In the genomic region with DNA sequence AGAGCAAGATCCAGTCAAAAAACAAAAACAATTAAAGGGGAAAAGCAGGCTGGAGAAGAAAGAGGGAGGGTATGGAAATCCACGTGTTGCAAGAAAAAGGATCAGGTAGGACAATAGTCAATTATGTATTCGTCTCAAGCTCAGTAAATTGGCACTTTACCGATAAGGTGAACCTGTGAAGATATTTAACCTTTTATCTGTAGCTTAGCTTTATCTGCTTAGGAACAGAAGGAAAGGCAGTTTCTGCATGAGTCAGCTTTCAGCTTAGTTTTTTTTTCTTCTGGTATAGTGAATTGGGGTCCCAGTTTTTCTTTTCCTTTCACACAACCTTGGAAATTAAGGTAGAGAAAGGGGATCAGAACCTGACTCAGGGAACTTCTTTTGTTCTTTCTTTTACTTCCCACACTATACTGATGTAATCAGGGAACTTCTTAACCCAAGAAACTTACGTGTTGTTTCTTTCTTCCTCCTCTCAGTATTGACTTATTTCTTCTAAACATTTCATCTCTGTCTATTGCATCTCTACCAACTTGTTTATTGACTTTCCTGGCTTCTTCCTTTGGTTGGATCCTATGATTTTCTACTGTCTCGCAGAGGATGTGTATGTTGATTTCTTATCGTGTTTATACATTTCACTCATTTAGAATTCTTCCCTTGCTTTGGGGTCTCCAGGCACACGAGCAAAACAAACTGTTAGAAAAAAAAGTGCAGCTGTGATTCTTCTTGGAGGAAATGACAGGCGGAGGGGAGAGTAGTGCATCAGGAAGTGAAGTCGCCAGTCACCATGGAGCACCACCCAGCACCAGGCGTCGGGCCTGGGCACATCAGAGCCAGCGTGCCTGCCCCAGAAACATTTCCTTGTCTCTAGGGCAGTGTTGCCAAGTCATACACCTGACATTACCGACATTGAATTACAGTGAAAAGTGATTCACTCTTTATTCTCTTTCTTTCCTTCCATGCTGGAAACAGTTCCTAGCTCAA, we compare ENCODE assay signal across 12 cellular contexts.
DNase-seq lines count a peak whose midpoint lies in the region; ATAC-seq and TF ChIP-seq lines count a peak whose summit lies in the region.
"Had no signal": no experiment of that assay in that cellular context is flagged by ENCODE, and none has a peak within 500 bp of the region (broad histone marks: within the 10 kb centered on the region; RNA-seq: fewer than 3 reads in every experiment).

No MANE protein-coding gene starts in this region.

- CTCF ChIA-PET in activated naive CD4-positive, alpha-beta T cell treated with anti-CD3 and anti-CD28 coated beads for 36 hours (lab: Charles Lee), result interaction anchor here (0.6 kb wide), 1 partner anchor 116 kb away, joined by 3 read pairs; no protein-coding TSS in a partner anchor
- CTCF ChIA-PET in activated B cell treated with CpG ODN at 0.5 μM for 24 hours (lab: Charles Lee), result no interaction called here

- H3K4me3 ChIP-seq in stomach (no peak overlapping the region), aorta (ENCODE audit: low read length in 2 of 2) (no peak overlapping the region)
- H3K4me3 ChIP-seq: dorsolateral prefrontal cortex had no signal

- POLR2A ChIA-PET in activated B cell treated with CpG ODN at 0.5 μM for 24 hours (lab: Charles Lee), result interaction anchor here (0.7 to 1.4 kb wide), 3 partner anchors 11 to 16 kb away, joined by 3 to 4 read pairs (median 3); no protein-coding TSS in a partner anchor

- H3K27me3 Mint-ChIP-seq in activated naive CD4-positive, alpha-beta T cell treated with anti-CD3 and anti-CD28 coated beads for 36 hours (ENCODE audit: low read depth), result no peaks in the 10 kb centered on the region
- no peaks in the 10 kb centered on the region for H3K27me3 Mint-ChIP-seq in activated B cell treated with CpG ODN at 0.5 μM for 24 hours
- H3K27me3 Mint-ChIP-seq: activated naive CD4-positive, alpha-beta T cell treated with anti-CD3 and anti-CD28 coated beads, Interleukin-2, amount 50 U/mL, for 24 hours had no signal

- H3K27ac Mint-ChIP-seq in activated naive CD4-positive, alpha-beta T cell treated with anti-CD3 and anti-CD28 coated beads for 36 hours, result no peak overlapping the region
- peak overlapping the region; percentile 71 for H3K27ac Mint-ChIP-seq in activated B cell treated with CpG ODN at 0.5 μM for 24 hours
- H3K27ac Mint-ChIP-seq: activated naive CD4-positive, alpha-beta T cell treated with anti-CD3 and anti-CD28 coated beads, Interleukin-2, amount 50 U/mL, for 24 hours had no signal

- peak; percentile 20 for DNase-seq in activated naive CD4-positive, alpha-beta T cell treated with anti-CD3 and anti-CD28 coated beads for 36 hours
- no peak for DNase-seq in activated naive CD4-positive, alpha-beta T cell treated with anti-CD3 and anti-CD28 coated beads, Interleukin-2, amount 50 U/mL, for 16 hours
- no peak for DNase-seq in activated B cell treated with CpG ODN at 0.5 μM for 24 hours
- DNase-seq in left colon, result peak; percentile 69 to 72
- DNase-seq in stomach, result peak; percentile 66
- DNase-seq in aorta, result no peak
- no peak for DNase-seq in NCI-H1436 (lab: John Stamatoyannopoulos, UW)
- DNase-seq: dorsolateral prefrontal cortex, NCI-H2029 had no signal

- peaks cover 7% of the 10 kb centered on the region for H3K4me1 Mint-ChIP-seq in activated naive CD4-positive, alpha-beta T cell treated with anti-CD3 and anti-CD28 coated beads for 36 hours (ENCODE audit: low read depth)
- peaks cover 41% of the 10 kb centered on the region for H3K4me1 Mint-ChIP-seq in activated B cell treated with CpG ODN at 0.5 μM for 24 hours

- peak; percentile 56 for ATAC-seq in activated B cell treated with CpG ODN at 0.5 μM for 24 hours (ENCODE audit: low read depth)
- peak; percentile 100 for ATAC-seq in left colon
- ATAC-seq in aorta (ENCODE audit: low FRiP score), result no peak
- ATAC-seq in HG03045 (IDR thresholded peaks at IDR 0.05; ENCODE audit: unreplicated experiment), result no peak

- H3K4me1 ChIP-seq in stomach, result peaks cover 0 to 17% (median 8%) of the 10 kb centered on the region in 4 donors
- H3K4me1 ChIP-seq in aorta (ENCODE audit: control insufficient read depth in 1 of 2, insufficient read depth in 2 of 2, low read length in 2 of 2), result no peaks in the 10 kb centered on the region

- no peak for TF ChIP-seq POLR2A in stomach (IDR thresholded peaks at IDR 0.05)

- TF ChIP-seq CTCF in activated B cell treated with CpG ODN at 0.5 μM for 24 hours (IDR thresholded peaks at IDR 0.05) (no peak), stomach (IDR thresholded peaks at IDR 0.05) (no peak)

- H3K27me3 ChIP-seq in stomach (no peaks in the 10 kb centered on the region), aorta (ENCODE audit: control insufficient read depth in 1 of 2, insufficient read depth in 2 of 2, low read length in 1 of 2) (no peaks in the 10 kb centered on the region)
- H3K27me3 ChIP-seq: dorsolateral prefrontal cortex had no signal

- H3K9me3 ChIP-seq in stomach (no peaks in the 10 kb centered on the region), aorta (ENCODE audit: control insufficient read depth, low read length) (no peaks in the 10 kb centered on the region)

- H3K4me3 Mint-ChIP-seq in activated naive CD4-positive, alpha-beta T cell treated with anti-CD3 and anti-CD28 coated beads for 36 hours, result no peak overlapping the region
- H3K4me3 Mint-ChIP-seq in activated B cell treated with CpG ODN at 0.5 μM for 24 hours, result peak overlapping the region; percentile 8
- H3K4me3 Mint-ChIP-seq: activated naive CD4-positive, alpha-beta T cell treated with anti-CD3 and anti-CD28 coated beads, Interleukin-2, amount 50 U/mL, for 24 hours had no signal

- peaks cover 6% of the 10 kb centered on the region for H3K36me3 Mint-ChIP-seq in activated naive CD4-positive, alpha-beta T cell treated with anti-CD3 and anti-CD28 coated beads for 36 hours (ENCODE audit: low read depth)
- no peaks in the 10 kb centered on the region for H3K36me3 Mint-ChIP-seq in activated B cell treated with CpG ODN at 0.5 μM for 24 hours (ENCODE audit: low read depth)

- no peak for TF ChIP-seq EP300 in stomach (IDR thresholded peaks at IDR 0.05)

- H3K9me3 Mint-ChIP-seq in activated naive CD4-positive, alpha-beta T cell treated with anti-CD3 and anti-CD28 coated beads for 36 hours, result no peaks in the 10 kb centered on the region
- H3K9me3 Mint-ChIP-seq in activated B cell treated with CpG ODN at 0.5 μM for 24 hours, result no peaks in the 10 kb centered on the region
- H3K9me3 Mint-ChIP-seq: activated naive CD4-positive, alpha-beta T cell treated with anti-CD3 and anti-CD28 coated beads, Interleukin-2, amount 50 U/mL, for 24 hours had no signal

- H3K27ac ChIP-seq in stomach, result peak overlapping the region in 4 of 5 donors; percentile 7 to 33 (median 19)
- H3K27ac ChIP-seq in aorta (ENCODE audit: low read depth in 1 of 2, low read length in 2 of 2), result no peak overlapping the region
- H3K27ac ChIP-seq: dorsolateral prefrontal cortex, HL-60 had no signal

- WGBS in stomach, 5 donors, result 27 to 37% (median 29%) methylated on average over 13 of the region's 13 CpGs
- WGBS in aorta, 2 donors, result 71 to 75% methylated on average over 13 of the region's 13 CpGs

- no peaks in the 10 kb centered on the region for H3K36me3 ChIP-seq in stomach
- H3K36me3 ChIP-seq in aorta (ENCODE audit: control insufficient read depth in 1 of 2, insufficient read depth in 2 of 2, low read length in 1 of 2), result no peaks in the 10 kb centered on the region

- intact Hi-C loops in activated naive CD4-positive, alpha-beta T cell treated with anti-CD3 and anti-CD28 coated beads for 36 hours (cut with micrococcal nuclease), result no loop called here
- intact Hi-C loops in activated B cell treated with CpG ODN at 0.5 μM for 24 hours (cut with micrococcal nuclease) (no loop called here), left colon (cut with DNase I, micrococcal nuclease) (no loop called here), stomach (cut with DNase I; ENCODE audit: low total_unique reads) (no loop called here), aorta (cut with DNase I) (no loop called here)

Comparison
In these comparisons a context has a peak if more than half of its experiments do, and no peak if none do; other contexts are left out.
1. DNase-seq: peak in activated naive CD4-positive, alpha-beta T cell treated with anti-CD3 and anti-CD28 coated beads for 36 hours (single experiment), left colon (2 of 2) and stomach (single experiment); none in activated naive CD4-positive, alpha-beta T cell treated with anti-CD3 and anti-CD28 coated beads, Interleukin-2, amount 50 U/mL, for 16 hours (single experiment), activated B cell treated with CpG ODN at 0.5 μM for 24 hours (single experiment), aorta (0 of 2) and NCI-H1436 (single experiment).
2. ATAC-seq: peak in activated B cell treated with CpG ODN at 0.5 μM for 24 hours (single experiment) and left colon (single experiment); none in aorta (single experiment) and HG03045 (single experiment).
3. H3K27ac ChIP-seq: peak in stomach (4 of 5); none in aorta (0 of 2).